24 cellular contexts compared by ENCODE assay signal in genomic region chr5:16378762-16379161, GRCh38.
"Had no signal": no experiment of that assay in that cellular context is flagged by ENCODE, and none has a peak within 500 bp of the region (broad histone marks: within the 10 kb centered on the region; RNA-seq: fewer than 3 reads in every experiment).

No MANE protein-coding gene starts in this region.

- H3K27me3 Mint-ChIP-seq: dendritic cell treated with granulocyte-macrophage colony-stimulating factor and Interleukin-4, amounts not matched to agents 40 ng/mL and 50 ng/mL, for 4 days had no signal

- H3K27ac Mint-ChIP-seq: activated CD8-positive, alpha-beta T cell treated with anti-CD3 and anti-CD28 coated beads for 36 hours; activated T-helper 17 cell treated with anti-CD3 and anti-CD28 coated beads, Interleukin-2, amount 50 U/mL, for 72 hours; dendritic cell treated with granulocyte-macrophage colony-stimulating factor and Interleukin-4, amounts not matched to agents 40 ng/mL and 50 ng/mL, for 4 days; mesothelial cell of epicardium; naive B cell; nephron progenitor cell; WTC11 had no signal

- ATAC-seq: activated CD8-positive, alpha-beta T cell treated with anti-CD3 and anti-CD28 coated beads for 36 hours; activated T-cell treated with anti-CD3 and anti-CD28 coated beads, Interleukin-2, amount 50 U/mL, for 4 hours; activated T-helper 17 cell treated with anti-CD3 and anti-CD28 coated beads, Interleukin-2, amount 50 U/mL, for 72 hours; foreskin keratinocyte; psoas muscle; WTC11 had no signal

- H3K4me3 Mint-ChIP-seq: activated CD8-positive, alpha-beta T cell treated with anti-CD3 and anti-CD28 coated beads for 36 hours; activated T-cell treated with anti-CD3 and anti-CD28 coated beads, Interleukin-2, amount 50 U/mL, for 4 hours; activated T-helper 17 cell treated with anti-CD3 and anti-CD28 coated beads, Interleukin-2, amount 50 U/mL, for 72 hours; central memory CD8-positive, alpha-beta T cell; dendritic cell treated with granulocyte-macrophage colony-stimulating factor and Interleukin-4, amounts not matched to agents 40 ng/mL and 50 ng/mL, for 4 days; mesothelial cell of epicardium; nephron progenitor cell; WTC11 had no signal

- H3K9ac ChIP-seq: parathyroid adenoma had no signal

- H3K9me3 ChIP-seq: breast epithelium, esophagus muscularis mucosa, psoas muscle, tibial nerve had no signal

- H3K27me3 ChIP-seq: breast epithelium, esophagus muscularis mucosa, foreskin keratinocyte, tibial nerve had no signal

- H3K9me3 Mint-ChIP-seq: activated CD8-positive, alpha-beta T cell treated with anti-CD3 and anti-CD28 coated beads for 36 hours; activated T-cell treated with anti-CD3 and anti-CD28 coated beads, Interleukin-2, amount 50 U/mL, for 4 hours; activated T-helper 17 cell treated with anti-CD3 and anti-CD28 coated beads, Interleukin-2, amount 50 U/mL, for 72 hours; central memory CD8-positive, alpha-beta T cell; mesothelial cell of epicardium; naive B cell; nephron progenitor cell; WTC11 had no signal

- H3K27ac ChIP-seq: breast epithelium, esophagus muscularis mucosa, foreskin keratinocyte, parathyroid adenoma, psoas muscle, tibial nerve had no signal

- H3K36me3 Mint-ChIP-seq: mesothelial cell of epicardium, naive B cell, WTC11 had no signal

- H3K4me1 ChIP-seq: breast epithelium, esophagus muscularis mucosa, foreskin keratinocyte, parathyroid adenoma, psoas muscle, tibial nerve had no signal

- DNase-seq: activated CD4-positive, alpha-beta T cell treated with anti-CD3 and anti-CD28 coated beads, Interleukin-2, amount 50 U/mL, for 1 hour; activated CD8-positive, alpha-beta T cell treated with anti-CD3 and anti-CD28 coated beads for 36 hours; activated gamma-delta T cell treated with Interleukin-2 at 50 U/mL for 16 hours; activated naive CD4-positive, alpha-beta T cell treated with anti-CD3 and anti-CD28 coated beads, Interleukin-2, amount 50 U/mL, for 16 hours; activated T-cell treated with anti-CD3 and anti-CD28 coated beads, Interleukin-2, amount 50 U/mL, for 4 hours; amygdala; foreskin keratinocyte; islet precursor cell; naive B cell; nephron progenitor cell; nucleus accumbens; psoas muscle; stimulated activated CD4-positive, alpha-beta T cell treated with anti-CD3 and anti-CD28 coated beads, Interleukin-2, amount 100 ng/mL, for 48 hours; stimulated activated naive CD4-positive, alpha-beta T cell treated with Interleukin-2 at 50 U/mL for 16 hours; T-helper 2 cell had no signal

- H3K36me3 ChIP-seq: breast epithelium, esophagus muscularis mucosa, tibial nerve had no signal

- H3K4me1 Mint-ChIP-seq: activated T-helper 17 cell treated with anti-CD3 and anti-CD28 coated beads, Interleukin-2, amount 50 U/mL, for 72 hours; central memory CD8-positive, alpha-beta T cell; mesothelial cell of epicardium; naive B cell; nephron progenitor cell had no signal

- H3K4me3 ChIP-seq: breast epithelium, esophagus muscularis mucosa, psoas muscle, tibial nerve had no signal
